Comparison of ENCODE assay signal across 16 cellular contexts in the genomic region with DNA sequence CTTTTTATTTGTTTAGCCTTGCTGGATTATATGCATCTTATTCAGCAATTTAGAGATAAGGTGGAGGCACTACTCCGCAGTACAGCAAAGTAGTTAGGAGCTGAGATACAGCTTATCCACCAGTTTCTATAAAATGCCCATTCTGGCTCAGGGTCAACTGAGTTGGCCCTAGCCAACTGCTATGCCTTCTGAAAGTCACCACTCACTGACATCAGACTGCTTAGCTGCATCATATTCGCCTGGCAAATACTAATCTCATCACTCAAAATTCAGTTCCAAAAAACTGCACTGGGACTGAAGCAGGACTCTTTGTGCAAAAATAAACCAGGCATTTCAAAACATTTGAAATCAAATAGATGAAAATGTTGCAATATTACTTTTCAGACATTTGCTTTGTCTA.
A peak's percentile ranks its signal among the peaks of the same experiment; 100 is the strongest.
DNase-seq lines count a peak whose midpoint lies in the region; ATAC-seq, FAIRE-seq and TF ChIP-seq lines count a peak whose summit lies in the region.
"Had no signal": no experiment of that assay in that cellular context is flagged by ENCODE, and none has a peak within 500 bp of the region (broad histone marks: within the 10 kb centered on the region; RNA-seq: fewer than 3 reads in every experiment).

No MANE protein-coding gene starts in this region.

- H3K79me2 ChIP-seq in HepG2 (ENCODE audit: insufficient read depth, low read length): no peaks in the 10 kb centered on the region
- no peaks in the 10 kb centered on the region for H3K79me2 ChIP-seq in parathyroid adenoma

- H3K9me3 ChIP-seq in right lobe of liver: no peaks in the 10 kb centered on the region
- no peaks in the 10 kb centered on the region for H3K9me3 ChIP-seq in HepG2 (ENCODE audit: low read length)
- H3K9me3 ChIP-seq in gastroesophageal sphincter: no peaks in the 10 kb centered on the region
- no peaks in the 10 kb centered on the region for H3K9me3 ChIP-seq in parathyroid adenoma (ENCODE audit: control insufficient read depth, low read length)
- H3K9me3 ChIP-seq: SJCRH30 had no signal

- no peak overlapping the region for H2AFZ ChIP-seq in HepG2 (ENCODE audit: low read length)
- peak overlapping the region; percentile 81 for H2AFZ ChIP-seq in parathyroid adenoma

- no peak for FAIRE-seq in HepG2 (lab: Jason Lieb, UNC)
- FAIRE-seq: A204.1, GM18507 had no signal

- WGBS in right lobe of liver (ENCODE audit: insufficient coverage, low coverage, low lambda C conversion rate, missing lambda C conversion rate): 69% methylated on average over 2 of the region's 2 CpGs
- 56% methylated on average over 2 of the region's 2 CpGs for WGBS in HepG2 (ENCODE audit: low lambda C conversion rate)
- WGBS in gastroesophageal sphincter (ENCODE audit: low coverage in 1 of 2), 2 donors: 45 to 64% methylated on average over 2 of the region's 2 CpGs

- H3K36me3 ChIP-seq in right lobe of liver (no peaks in the 10 kb centered on the region), HepG2 (replicated peaks in 1 of 2; ENCODE audit: control insufficient read depth in 1 of 2, insufficient read depth in 2 of 2, low read length in 2 of 2) (no peaks in the 10 kb centered on the region), gastroesophageal sphincter (no peaks in the 10 kb centered on the region), parathyroid adenoma (ENCODE audit: control insufficient read depth, insufficient read depth, low read length) (no peaks in the 10 kb centered on the region)
- H3K36me3 ChIP-seq: SJCRH30 had no signal

- ATAC-seq in right lobe of liver: no peak
- ATAC-seq in HepG2: no peak
- peak; percentile 34 for ATAC-seq in gastroesophageal sphincter
- no peak for ATAC-seq in HG03354 (IDR thresholded peaks at IDR 0.05; ENCODE audit: poor library complexity, severe bottlenecking, unreplicated experiment)
- ATAC-seq: activated T-cell treated with anti-CD3 and anti-CD28 coated beads, Interleukin-2, amount 50 U/mL, for 4 hours had no signal

- DNase-seq in right lobe of liver (no peak), HepG2 (ENCODE audit: low spot score) (no peak), HK-2 (ENCODE audit: unreplicated experiment) (no peak), dedifferentiated amniotic fluid mesenchymal stem cell (ENCODE audit: extremely low spot score) (no peak), islet precursor cell (no peak)
- DNase-seq: activated CD4-positive, alpha-beta T cell treated with anti-CD3 and anti-CD28 coated beads, Interleukin-2, amount 10 ng/mL, durations not matched to agents 7 days and 5 days; activated naive CD8-positive, alpha-beta T cell treated with anti-CD3 and anti-CD28 coated beads, Interleukin-2, amount 10 ng/mL, durations not matched to agents 7 days and 5 days; activated T-cell treated with anti-CD3 and anti-CD28 coated beads, Interleukin-2, amount 50 U/mL, for 4 hours; CD4-positive, alpha-beta T cell; NCI-H526 treated with DMSO at 0.1 percent for 48 hours; SJCRH30 had no signal

- TF ChIP-seq CTCF in right lobe of liver (IDR thresholded peaks at IDR 0.05) (no peak), HepG2 (CRISPR knock-in tag; IDR thresholded peaks at IDR 0.05) (no peak), gastroesophageal sphincter (IDR thresholded peaks at IDR 0.05) (no peak), parathyroid adenoma (IDR thresholded peaks at IDR 0.05) (no peak)

- intact Hi-C loops in right lobe of liver (cut with DNase I) (no loop called here), HepG2 (cut with micrococcal nuclease; ENCODE audit: unreplicated experiment) (no loop called here)

- no TSS peak for BruUV-seq in HepG2 (replicated peaks; lab: Mats Ljungman, UMichigan)

- POLR2A ChIA-PET in HepG2 (lab: Yijun Ruan, JAX): no interaction called here

- H3K9ac ChIP-seq in HepG2 (ENCODE audit: insufficient read depth, low read depth, low read length) (no peak overlapping the region), parathyroid adenoma (no peak overlapping the region)

- in situ Hi-C loops in HepG2 (cut with HindIII; ENCODE audit: extremely low pct_ligation_motif_present, low pct_unique_long_range_greater_than_20kb): no loop called here

- H3K4me3 ChIP-seq in right lobe of liver (no peak overlapping the region), HepG2 (replicated peaks in 1 of 3; ENCODE audit: insufficient read depth in 1 of 3, low read depth in 2 of 3, low read length in 3 of 3) (no peak overlapping the region), gastroesophageal sphincter (no peak overlapping the region), parathyroid adenoma (ENCODE audit: low read depth, low read length) (no peak overlapping the region)
- H3K4me3 ChIP-seq: SJCRH30 had no signal

- TF ChIP-seq POLR2A in right lobe of liver (IDR thresholded peaks at IDR 0.05) (no peak), HepG2 (IDR thresholded peaks at IDR 0.05; ENCODE audit: insufficient read depth in 1 of 2, low read depth in 2 of 2, low read length in 2 of 2) (no peak), gastroesophageal sphincter (IDR thresholded peaks at IDR 0.05) (no peak)

- H3K4me2 ChIP-seq in HepG2 (ENCODE audit: low read depth, low read length) (no peak overlapping the region), parathyroid adenoma (ENCODE audit: low read length) (peak overlapping the region; percentile 25)

- H3K27ac ChIP-seq in right lobe of liver (peak overlapping the region in 2 of 3 donors; percentile 1 to 2), HepG2 (ENCODE audit: extremely low read length, insufficient read depth, low read length) (no peak overlapping the region), gastroesophageal sphincter (peak overlapping the region in 3 of 4 donors; percentile 46 to 50 (median 47)), parathyroid adenoma (peak overlapping the region; percentile 84)
- H3K27ac ChIP-seq: SJCRH30 had no signal

- H4K20me1 ChIP-seq in HepG2 (ENCODE audit: insufficient read depth, low read length): no peaks in the 10 kb centered on the region; the same call in 1 of the 2 replicates

- H3K27me3 ChIP-seq in right lobe of liver (no peaks in the 10 kb centered on the region), HepG2 (ENCODE audit: control insufficient read depth in 1 of 2, insufficient read depth in 2 of 2, low read length in 2 of 2) (no peaks in the 10 kb centered on the region), gastroesophageal sphincter (no peaks in the 10 kb centered on the region), parathyroid adenoma (ENCODE audit: control insufficient read depth, insufficient read depth, low read length) (no peaks in the 10 kb centered on the region)
- H3K27me3 ChIP-seq: SJCRH30 had no signal

- CTCF ChIA-PET in HepG2 (lab: Yijun Ruan, JAX; ENCODE audit: low intra/inter-chr PET ratio, low total read pairs): no interaction called here

- H3K4me1 ChIP-seq in right lobe of liver (peaks cover 0 to 4% (median 0%) of the 10 kb centered on the region in 4 donors), HepG2 (ENCODE audit: insufficient read depth, low read length) (no peaks in the 10 kb centered on the region), gastroesophageal sphincter (peaks cover 11 to 63% (median 26%) of the 10 kb centered on the region in 3 donors), parathyroid adenoma (peaks cover 56% of the 10 kb centered on the region)
- H3K4me1 ChIP-seq: SJCRH30 had no signal

- TF ChIP-seq RAD21 in HepG2 (CRISPR knock-in tag; IDR thresholded peaks at IDR 0.05): no peak

- TF ChIP-seq EP300 in HepG2 (IDR thresholded peaks at IDR 0.05; ENCODE audit: low read depth in 2 of 2, low read length in 2 of 2) (no peak), HepG2 (CRISPR knock-in tag; IDR thresholded peaks at IDR 0.05; ENCODE audit: borderline replicate concordance) (no peak), gastroesophageal sphincter (IDR thresholded peaks at IDR 0.05) (no peak)

TF ChIP-seq in HepG2, 621 proteins besides CTCF, POLR2A, EP300 and RAD21 (continues in another document):
- TF ChIP-seq ATAD3A (CRISPR knock-in tag; IDR thresholded peaks at IDR 0.05): no peak
